ENCODE assay signal across 18 cellular contexts in genomic region chr15:32100286-32100685, GRCh38.
"Had no signal": no experiment of that assay in that cellular context is flagged by ENCODE, and none has a peak within 500 bp of the region (broad histone marks: within the 10 kb centered on the region; RNA-seq: fewer than 3 reads in every experiment).

No MANE protein-coding gene starts in this region.

- FAIRE-seq: bronchial epithelial cell, islet of Langerhans had no signal

- DNase-seq: activated CD4-positive, alpha-beta T cell treated with anti-CD3 and anti-CD28 coated beads for 48 hours; activated naive CD4-positive, alpha-beta T cell; anterior cingulate cortex; erythroblast; mammary epithelial cell; ovary; sigmoid colon; stimulated activated CD4-positive, alpha-beta T cell treated with anti-CD3 and anti-CD28 coated beads, Interleukin-1b, Interleukin-23, amount 100 ng/mL, for 48 hours; stomach; testis; upper lobe of left lung had no signal

- H3K9me3 Mint-ChIP-seq: activated T-helper 1 cell treated with anti-CD3 and anti-CD28 coated beads, Interleukin-12 subunit alpha, Interleukin-12 subunit beta, Interleukin-2, Interleukin-4 antibody, amounts not matched to agents 30 ng/mL and 10 ng/mL and 1 ng/mL, durations not matched to agents 14 hours and 24 hours and 36 hours; neural crest cell; T-helper 1 cell treated with Interleukin-12 subunit alpha and Interleukin-12 subunit beta and Interleukin-4 antibody, amounts not matched to agents 30 μg/mL and 1 μg/mL, for 36 hours had no signal

- H3K4me3 Mint-ChIP-seq: activated T-helper 1 cell treated with anti-CD3 and anti-CD28 coated beads, Interleukin-12 subunit alpha, Interleukin-12 subunit beta, Interleukin-2, Interleukin-4 antibody, amounts not matched to agents 30 ng/mL and 10 ng/mL and 1 ng/mL, durations not matched to agents 14 hours and 24 hours and 36 hours; neural crest cell; T-helper 1 cell treated with Interleukin-12 subunit alpha and Interleukin-12 subunit beta and Interleukin-4 antibody, amounts not matched to agents 30 μg/mL and 1 μg/mL, for 36 hours; WTC11 had no signal

- H3K4me3 ChIP-seq: gastroesophageal sphincter, ovary, sigmoid colon, stomach, testis, upper lobe of left lung had no signal

- H3K27me3 ChIP-seq: ovary, sigmoid colon, testis, upper lobe of left lung had no signal

- H3K27ac Mint-ChIP-seq: activated T-helper 1 cell treated with anti-CD3 and anti-CD28 coated beads, Interleukin-12 subunit alpha, Interleukin-12 subunit beta, Interleukin-2, Interleukin-4 antibody, amounts not matched to agents 30 ng/mL and 10 ng/mL and 1 ng/mL, durations not matched to agents 14 hours and 24 hours and 36 hours; T-helper 1 cell treated with Interleukin-12 subunit alpha and Interleukin-12 subunit beta and Interleukin-4 antibody, amounts not matched to agents 30 μg/mL and 1 μg/mL, for 36 hours; WTC11 had no signal

- ATAC-seq: gastroesophageal sphincter, WTC11 had no signal

- H3K27ac ChIP-seq: gastroesophageal sphincter, ovary, sigmoid colon, stomach, testis, upper lobe of left lung had no signal

- H3K9me3 ChIP-seq: gastroesophageal sphincter, ovary, sigmoid colon, stomach, testis, upper lobe of left lung had no signal

- H3K4me1 ChIP-seq: gastroesophageal sphincter, sigmoid colon, testis, upper lobe of left lung had no signal
